In genomic region chr6:43812850-43813584, GRCh38 we compare ENCODE assay signal across 10 cellular contexts. TPM values are rescaled to one million over a fixed set of nuclear protein-coding genes. Genes with fewer than 3 reads are reported as not detected.
DNase-seq lines count a peak whose midpoint lies in the region; ATAC-seq and TF ChIP-seq lines count a peak whose summit lies in the region.
"Had no signal": no experiment of that assay in that cellular context is flagged by ENCODE, and none has a peak within 500 bp of the region (broad histone marks: within the 10 kb centered on the region; RNA-seq: fewer than 3 reads in every experiment).

No MANE protein-coding gene starts in this region.

- no peak overlapping the region for H3K27ac ChIP-seq in PC-9
- H3K27ac ChIP-seq in suprapubic skin, result no peak overlapping the region
- H3K27ac ChIP-seq: brain microvascular endothelial cell had no signal

- H3K4me3 ChIP-seq in PC-9, result no peak overlapping the region
- no peak overlapping the region for H3K4me3 ChIP-seq in suprapubic skin

- H3K9me3 ChIP-seq in PC-9 (ENCODE audit: insufficient read depth, low read depth) (no peaks in the 10 kb centered on the region), suprapubic skin (no peaks in the 10 kb centered on the region)

- H3K36me3 ChIP-seq in PC-9 (ENCODE audit: low read depth), result no peaks in the 10 kb centered on the region
- H3K36me3 ChIP-seq in suprapubic skin, result no peaks in the 10 kb centered on the region
- H3K36me3 ChIP-seq: brain microvascular endothelial cell had no signal

- H3K27ac Mint-ChIP-seq in activated CD4-positive, alpha-beta T cell treated with anti-CD3 and anti-CD28 coated beads, Interleukin-2, amount 10 ng/mL, durations not matched to agents 24 days and 14 days, result no peak overlapping the region
- H3K27ac Mint-ChIP-seq in immature natural killer cell, result peak overlapping the region; percentile 65 to 85 (median 79)
- H3K27ac Mint-ChIP-seq in stimulated activated naive B cell treated with anti-CD40 and anti-IgM and Interleukin-4, amounts not matched to agents 10 μg/mL and 1 μg/mL and 100 μg/mL, for 72 hours, result peak overlapping the region; percentile 56

- intact Hi-C loops in activated CD4-positive, alpha-beta T cell treated with anti-CD3 and anti-CD28 coated beads, Interleukin-2, amount 10 ng/mL, durations not matched to agents 24 days and 14 days (cut with micrococcal nuclease), result no loop called here
- intact Hi-C loops in PC-9 (cut with micrococcal nuclease; ENCODE audit: unreplicated experiment), result no loop called here

- no peaks in the 10 kb centered on the region for H3K36me3 Mint-ChIP-seq in activated CD4-positive, alpha-beta T cell treated with anti-CD3 and anti-CD28 coated beads, Interleukin-2, amount 10 ng/mL, durations not matched to agents 24 days and 14 days (ENCODE audit: low read depth)
- H3K36me3 Mint-ChIP-seq in immature natural killer cell, result no peaks in the 10 kb centered on the region
- H3K36me3 Mint-ChIP-seq in stimulated activated naive B cell treated with anti-CD40 and anti-IgM and Interleukin-4, amounts not matched to agents 10 μg/mL and 1 μg/mL and 100 μg/mL, for 72 hours, result no peaks in the 10 kb centered on the region

- ATAC-seq in stimulated activated naive B cell treated with anti-CD40 and anti-IgM and Interleukin-4, amounts not matched to agents 10 μg/mL and 1 μg/mL and 100 μg/mL, for 72 hours (replicated peaks), result peak; percentile 92

- no peak overlapping the region for H3K4me3 Mint-ChIP-seq in activated CD4-positive, alpha-beta T cell treated with anti-CD3 and anti-CD28 coated beads, Interleukin-2, amount 10 ng/mL, durations not matched to agents 24 days and 14 days
- peak overlapping the region; percentile 63 to 77 (median 66) for H3K4me3 Mint-ChIP-seq in immature natural killer cell
- H3K4me3 Mint-ChIP-seq in stimulated activated naive B cell treated with anti-CD40 and anti-IgM and Interleukin-4, amounts not matched to agents 10 μg/mL and 1 μg/mL and 100 μg/mL, for 72 hours, result no peak overlapping the region

- H2AFZ ChIP-seq in PC-9, result no peak overlapping the region

- no peaks in the 10 kb centered on the region for H3K9me3 Mint-ChIP-seq in activated CD4-positive, alpha-beta T cell treated with anti-CD3 and anti-CD28 coated beads, Interleukin-2, amount 10 ng/mL, durations not matched to agents 24 days and 14 days
- no peaks in the 10 kb centered on the region for H3K9me3 Mint-ChIP-seq in immature natural killer cell
- H3K9me3 Mint-ChIP-seq in stimulated activated naive B cell treated with anti-CD40 and anti-IgM and Interleukin-4, amounts not matched to agents 10 μg/mL and 1 μg/mL and 100 μg/mL, for 72 hours, result no peaks in the 10 kb centered on the region

- no peak for TF ChIP-seq POLR2A in suprapubic skin (IDR thresholded peaks at IDR 0.05)

- no peaks in the 10 kb centered on the region for H3K9me2 ChIP-seq in PC-9 (ENCODE audit: insufficient read depth)

- POLR2A ChIA-PET in PC-9 (lab: Charles Lee; ENCODE audit: unreplicated experiment), result no interaction called here

- CTCF ChIA-PET in PC-9 (lab: Charles Lee), result no interaction called here

- H3K79me2 ChIP-seq in PC-9 (ENCODE audit: low read depth), result no peaks in the 10 kb centered on the region

- TF ChIP-seq EP300 in suprapubic skin (IDR thresholded peaks at IDR 0.05), result no peak

- H3K27me3 ChIP-seq in PC-9 (ENCODE audit: insufficient read depth, low read depth), result no peaks in the 10 kb centered on the region
- peaks cover 4% of the 10 kb centered on the region for H3K27me3 ChIP-seq in suprapubic skin
- H3K27me3 ChIP-seq: brain microvascular endothelial cell had no signal

- TF ChIP-seq CTCF in PC-9 (conservative IDR thresholded peaks at IDR 0.05), result no peak
- no peak for TF ChIP-seq CTCF in suprapubic skin (IDR thresholded peaks at IDR 0.05)

- H3K27me3 Mint-ChIP-seq in activated CD4-positive, alpha-beta T cell treated with anti-CD3 and anti-CD28 coated beads, Interleukin-2, amount 10 ng/mL, durations not matched to agents 24 days and 14 days, result no peaks in the 10 kb centered on the region
- H3K27me3 Mint-ChIP-seq in immature natural killer cell (ENCODE audit: low read depth in 3 of 3), result peaks cover 4 to 8% (median 5%) of the 10 kb centered on the region in 3 donors
- H3K27me3 Mint-ChIP-seq in stimulated activated naive B cell treated with anti-CD40 and anti-IgM and Interleukin-4, amounts not matched to agents 10 μg/mL and 1 μg/mL and 100 μg/mL, for 72 hours, result peaks cover 0 to 16% of the 10 kb centered on the region in 2 donors

- peak; percentile 71 for DNase-seq in activated CD4-positive, alpha-beta T cell treated with anti-CD3 and anti-CD28 coated beads, Interleukin-2, amount 10 ng/mL, durations not matched to agents 24 days and 14 days
- DNase-seq in activated CD4-positive, alpha-beta T cell treated with anti-CD3 and anti-CD28 coated beads, Interleukin-2, amount 50 U/mL, for 4 hours, result no peak
- peak in 1 of 2 experiments; percentile 32 for DNase-seq in PC-9
- peak; percentile 63 to 77 (median 76) for DNase-seq in immature natural killer cell
- peak; percentile 36 for DNase-seq in stimulated activated naive B cell treated with anti-CD40 and anti-IgM and Interleukin-4, amounts not matched to agents 10 μg/mL and 1 μg/mL and 100 μg/mL, for 72 hours
- no peak for DNase-seq in suprapubic skin (ENCODE audit: low spot score in 2 of 2)
- DNase-seq in activated T-cell treated with anti-CD3 and anti-CD28 coated beads, Interleukin-2, amount 50 U/mL, for 1 hour, result no peak
- DNase-seq in activated gamma-delta T cell treated with Interleukin-2 at 50 U/mL for 16 hours, result no peak
- DNase-seq: brain microvascular endothelial cell, NCI-H1048 had no signal

- peak overlapping the region; percentile 54 for H3K4me2 ChIP-seq in PC-9

- peaks cover 5% of the 10 kb centered on the region; the same call in 1 of the 2 replicates for H3F3A ChIP-seq in PC-9 (ENCODE audit: insufficient read depth, low read depth)

- H3K4me1 Mint-ChIP-seq in activated CD4-positive, alpha-beta T cell treated with anti-CD3 and anti-CD28 coated beads, Interleukin-2, amount 10 ng/mL, durations not matched to agents 24 days and 14 days, result peaks cover 19% of the 10 kb centered on the region
- H3K4me1 Mint-ChIP-seq in immature natural killer cell, result peaks cover 54 to 57% of the 10 kb centered on the region in 2 donors
- H3K4me1 Mint-ChIP-seq in stimulated activated naive B cell treated with anti-CD40 and anti-IgM and Interleukin-4, amounts not matched to agents 10 μg/mL and 1 μg/mL and 100 μg/mL, for 72 hours, result peaks cover 17 to 18% of the 10 kb centered on the region in 2 donors

- BruUV-seq in PC-9 (replicated peaks; lab: Mats Ljungman, UMichigan), result no TSS peak

- H3K4me1 ChIP-seq in PC-9 (replicated peaks; ENCODE audit: insufficient read depth) (peaks cover 44% of the 10 kb centered on the region), suprapubic skin (peaks cover 16% of the 10 kb centered on the region)

- 60% methylated on average over 8 of the region's 8 CpGs for WGBS in suprapubic skin

- no peaks in the 10 kb centered on the region for H4K20me1 ChIP-seq in PC-9 (ENCODE audit: insufficient read depth)

RNA-seq across cellular contexts. Expression of gene VEGFA, which starts 43.0 kb away (rescaled TPM):
- 62.9 and 64.6 TPM in 2 replicates for total RNA-seq in activated CD4-positive, alpha-beta T cell treated with anti-CD3 and anti-CD28 coated beads, Interleukin-2, amount 10 ng/mL, durations not matched to agents 24 days and 14 days
- total RNA-seq in PC-9 (2021) (112 and 117 TPM in 2 replicates), suprapubic skin (100 to 1,000 TPM in 1 of 4 donors, 10 to 100 TPM in 3; 25.4 to 147 (median 43.6) TPM)
- polyA plus RNA-seq in immature natural killer cell, result 1 to 10 TPM in 2 of 3 donors, under 1 TPM in 1; 0.30 to 2.4 (median 2.1) TPM

Comparison
In these comparisons a context has a peak if more than half of its experiments do, and no peak if none do; other contexts are left out.
1. DNase-seq: peak in activated CD4-positive, alpha-beta T cell treated with anti-CD3 and anti-CD28 coated beads, Interleukin-2, amount 10 ng/mL, durations not matched to agents 24 days and 14 days (single experiment), immature natural killer cell (3 of 3) and stimulated activated naive B cell treated with anti-CD40 and anti-IgM and Interleukin-4, amounts not matched to agents 10 μg/mL and 1 μg/mL and 100 μg/mL, for 72 hours (single experiment); none in activated CD4-positive, alpha-beta T cell treated with anti-CD3 and anti-CD28 coated beads, Interleukin-2, amount 50 U/mL, for 4 hours (0 of 2), suprapubic skin (0 of 2), activated T-cell treated with anti-CD3 and anti-CD28 coated beads, Interleukin-2, amount 50 U/mL, for 1 hour (single experiment) and activated gamma-delta T cell treated with Interleukin-2 at 50 U/mL for 16 hours (single experiment).
2. H3K4me3 Mint-ChIP-seq: peak in immature natural killer cell (5 of 5); none in activated CD4-positive, alpha-beta T cell treated with anti-CD3 and anti-CD28 coated beads, Interleukin-2, amount 10 ng/mL, durations not matched to agents 24 days and 14 days (single experiment) and stimulated activated naive B cell treated with anti-CD40 and anti-IgM and Interleukin-4, amounts not matched to agents 10 μg/mL and 1 μg/mL and 100 μg/mL, for 72 hours (0 of 2).